ENCODE assay signal across 22 cellular contexts in the genomic region with DNA sequence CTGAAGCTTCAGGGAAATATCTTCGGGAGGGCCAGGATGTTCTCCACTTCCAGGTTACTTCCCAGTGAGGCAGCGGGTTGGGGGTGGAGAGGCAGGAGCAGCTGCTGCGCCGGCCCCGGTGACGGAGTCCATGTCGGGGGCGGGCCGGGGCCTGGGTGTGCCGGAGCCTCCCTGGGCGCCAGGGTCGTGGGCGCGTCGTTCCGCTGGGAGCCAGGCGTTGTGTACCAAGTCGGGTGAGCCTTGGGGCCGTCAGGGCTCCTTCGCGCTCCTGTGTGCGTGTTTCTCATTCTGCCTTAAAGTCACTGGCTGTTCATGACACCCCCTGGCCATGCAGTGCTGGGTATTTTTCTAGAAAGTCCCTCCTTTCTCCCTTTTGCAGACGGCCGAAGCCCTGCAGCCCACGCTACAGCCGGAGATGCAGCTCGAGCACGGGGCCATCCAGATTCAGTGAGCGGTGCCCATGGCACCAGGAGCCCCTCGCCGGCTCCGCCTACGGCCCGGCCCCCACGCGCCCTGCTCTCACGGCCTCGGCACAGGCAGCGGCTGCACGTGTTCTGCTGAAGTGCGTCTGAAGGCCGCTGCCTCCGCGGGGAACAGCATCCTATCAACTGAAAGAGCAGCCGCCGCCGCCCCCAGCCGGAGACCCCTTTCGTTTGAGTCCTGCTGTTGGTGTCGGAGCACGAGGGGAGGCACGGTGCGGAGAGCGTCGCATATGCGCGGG.
"Had no signal": no experiment of that assay in that cellular context is flagged by ENCODE, and none has a peak within 500 bp of the region (broad histone marks: within the 10 kb centered on the region; RNA-seq: fewer than 3 reads in every experiment).

No MANE protein-coding gene starts in this region.

- FAIRE-seq: TTC549, urothelium cell line had no signal

- H3K4me1 Mint-ChIP-seq: activated naive CD8-positive, alpha-beta T cell treated with anti-CD3 and anti-CD28 coated beads, Interleukin-2, amount 10 ng/mL, durations not matched to agents 7 days and 5 days; activated T-helper 17 cell treated with anti-CD3 and anti-CD28 coated beads, Interleukin-2, amount 50 U/mL, for 72 hours had no signal

- H3K4me3 ChIP-seq: body of pancreas, colonic mucosa, pancreas, tibial artery had no signal

- H3K9me3 Mint-ChIP-seq: activated CD8-positive, alpha-beta T cell treated with anti-CD3 and anti-CD28 coated beads for 36 hours; activated naive CD8-positive, alpha-beta T cell treated with anti-CD3 and anti-CD28 coated beads, Interleukin-2, amount 10 ng/mL, durations not matched to agents 7 days and 5 days; activated T-helper 17 cell treated with anti-CD3 and anti-CD28 coated beads, Interleukin-2, amount 50 U/mL, for 72 hours; central memory CD8-positive, alpha-beta T cell had no signal

- H3K9me3 ChIP-seq: body of pancreas, colonic mucosa, neutrophil, pancreas, tibial artery had no signal

- H3K27ac ChIP-seq: body of pancreas, colonic mucosa, neutrophil, pancreas, tibial artery had no signal

- DNase-seq: activated CD4-positive, alpha-beta T cell treated with anti-CD3 and anti-CD28 coated beads for 48 hours; activated CD4-positive, CD25-positive, alpha-beta regulatory T cell; activated CD8-positive, alpha-beta T cell treated with anti-CD3 and anti-CD28 coated beads for 36 hours; activated naive CD4-positive, alpha-beta T cell treated with Interleukin-2 at 50 U/mL for 16 hours; activated naive CD8-positive, alpha-beta T cell treated with anti-CD3 and anti-CD28 coated beads, Interleukin-2, amount 10 ng/mL, durations not matched to agents 7 days and 5 days; activated T-cell treated with anti-CD3 and anti-CD28 coated beads, Interleukin-2, amount 50 U/mL, for 1 hour; colonic mucosa; erythroblast; foreskin melanocyte; islet precursor cell; stimulated activated CD4-positive, alpha-beta T cell treated with anti-CD3 and anti-CD28 coated beads, Interleukin-12 subunit alpha, Interleukin-12 subunit beta, amount 100 ng/mL, for 4 hours; stimulated activated CD4-positive, alpha-beta T cell treated with anti-CD3 and anti-CD28 coated beads, Interleukin-1b, Interleukin-23, amount 100 ng/mL, for 48 hours; stimulated activated CD8-positive, alpha-beta memory T cell treated with anti-CD3 and anti-CD28 coated beads, Interleukin-4, amount 100 ng/mL, for 48 hours; stimulated activated naive CD8-positive, alpha-beta T cell treated with anti-CD3 and anti-CD28 coated beads, Interleukin-15, Interleukin-2, amounts not matched to agents 100 U/mL and 50 U/mL, for 24 hours had no signal

- H3K27ac Mint-ChIP-seq: activated CD8-positive, alpha-beta T cell treated with anti-CD3 and anti-CD28 coated beads for 36 hours; activated naive CD8-positive, alpha-beta T cell treated with anti-CD3 and anti-CD28 coated beads, Interleukin-2, amount 10 ng/mL, durations not matched to agents 7 days and 5 days; activated T-helper 17 cell treated with anti-CD3 and anti-CD28 coated beads, Interleukin-2, amount 50 U/mL, for 72 hours had no signal

- H3K27me3 ChIP-seq: body of pancreas, colonic mucosa, neutrophil, pancreas, tibial artery had no signal

- H3K4me1 ChIP-seq: body of pancreas, colonic mucosa, pancreas, tibial artery had no signal

- H3K36me3 ChIP-seq: colonic mucosa had no signal

- H3K27me3 Mint-ChIP-seq: activated CD8-positive, alpha-beta T cell treated with anti-CD3 and anti-CD28 coated beads for 36 hours; activated naive CD8-positive, alpha-beta T cell treated with anti-CD3 and anti-CD28 coated beads, Interleukin-2, amount 10 ng/mL, durations not matched to agents 7 days and 5 days; activated T-helper 17 cell treated with anti-CD3 and anti-CD28 coated beads, Interleukin-2, amount 50 U/mL, for 72 hours; central memory CD8-positive, alpha-beta T cell had no signal

- H3K4me3 Mint-ChIP-seq: activated CD8-positive, alpha-beta T cell treated with anti-CD3 and anti-CD28 coated beads for 36 hours; activated naive CD8-positive, alpha-beta T cell treated with anti-CD3 and anti-CD28 coated beads, Interleukin-2, amount 10 ng/mL, durations not matched to agents 7 days and 5 days; activated T-helper 17 cell treated with anti-CD3 and anti-CD28 coated beads, Interleukin-2, amount 50 U/mL, for 72 hours; central memory CD8-positive, alpha-beta T cell had no signal

- ATAC-seq: activated CD8-positive, alpha-beta T cell treated with anti-CD3 and anti-CD28 coated beads for 36 hours; activated T-helper 17 cell treated with anti-CD3 and anti-CD28 coated beads, Interleukin-2, amount 50 U/mL, for 72 hours; body of pancreas; stimulated activated naive CD8-positive, alpha-beta T cell treated with anti-CD3 and anti-CD28 coated beads, Interleukin-15, Interleukin-2, amounts not matched to agents 100 U/mL and 50 U/mL, for 24 hours had no signal
